ENCODE assay signal across 17 cellular contexts in the genomic region with DNA sequence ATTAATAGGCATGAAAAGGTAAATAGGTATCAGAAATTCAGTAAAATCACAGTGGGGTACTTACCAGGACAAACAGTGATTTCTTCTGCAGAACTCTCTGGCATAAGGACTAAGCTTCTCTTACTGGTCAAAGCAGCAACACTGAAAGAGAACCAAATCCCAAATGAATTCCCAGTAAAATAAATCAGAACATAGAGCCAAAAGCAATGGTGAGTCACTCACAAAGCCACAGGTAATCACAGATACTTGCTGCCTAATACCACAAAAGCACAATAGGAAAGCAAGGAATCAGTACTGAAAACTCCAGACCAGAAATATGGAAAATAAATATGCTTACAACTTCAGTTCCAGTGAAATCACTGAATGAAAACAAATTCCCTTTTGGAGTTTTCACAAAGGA. TPM values are rescaled to one million over a fixed set of nuclear protein-coding genes. Genes with fewer than 3 reads are reported as not detected.
DNase-seq lines count a peak whose midpoint lies in the region; ATAC-seq, FAIRE-seq and TF ChIP-seq lines count a peak whose summit lies in the region.
"Had no signal": no experiment of that assay in that cellular context is flagged by ENCODE, and none has a peak within 500 bp of the region (broad histone marks: within the 10 kb centered on the region; RNA-seq: fewer than 3 reads in every experiment).

No MANE protein-coding gene starts in this region.

- H3K9me3 Mint-ChIP-seq in GM23338: no peaks in the 10 kb centered on the region
- H3K9me3 Mint-ChIP-seq: CD8-positive, alpha-beta memory T cell had no signal

- no peaks in the 10 kb centered on the region for H3K4me1 Mint-ChIP-seq in GM23338

- no peaks in the 10 kb centered on the region for H3K27me3 Mint-ChIP-seq in GM23338 (ENCODE audit: insufficient read depth, low read depth, poor library complexity)
- H3K27me3 Mint-ChIP-seq: CD8-positive, alpha-beta memory T cell had no signal

- H3K4me3 Mint-ChIP-seq in GM23338: no peak overlapping the region
- H3K4me3 Mint-ChIP-seq: CD8-positive, alpha-beta memory T cell had no signal

- H3K4me3 ChIP-seq in GM23338 (no peak overlapping the region), choroid plexus epithelial cell (ENCODE audit: low read depth, low read length) (no peak overlapping the region), transverse colon (no peak overlapping the region)
- H3K4me3 ChIP-seq: coronary artery, left ventricle myocardium inferior, testis had no signal

- H4K20me1 ChIP-seq in GM23338 (replicated peaks; ENCODE audit: insufficient read depth): no peaks in the 10 kb centered on the region; the same call in 1 of the 2 replicates

- peak overlapping the region; percentile 48; the same call in 1 of the 2 replicates for H3K27ac ChIP-seq in GM23338 (ENCODE audit: low read depth)
- H3K27ac ChIP-seq in transverse colon: no peak overlapping the region
- H3K27ac ChIP-seq: coronary artery, left ventricle myocardium inferior, testis had no signal

- no peak overlapping the region for H3K4me2 ChIP-seq in GM23338

- H3K27me3 ChIP-seq in GM23338 (ENCODE audit: insufficient read depth) (no peaks in the 10 kb centered on the region), transverse colon (no peaks in the 10 kb centered on the region)
- H3K27me3 ChIP-seq: testis had no signal

- no peak for FAIRE-seq in D721Med (lab: Jason Lieb, UNC)

- H3F3A ChIP-seq in GM23338 (replicated peaks; ENCODE audit: low read depth): no peaks in the 10 kb centered on the region

- no peak for TF ChIP-seq CTCF in GM23338 (conservative IDR thresholded peaks at IDR 0.05; ENCODE audit: low read depth in 2 of 2)
- TF ChIP-seq CTCF in choroid plexus epithelial cell (conservative IDR thresholded peaks at IDR 0.05; ENCODE audit: low read depth, low read length): no peak
- no peak for TF ChIP-seq CTCF in transverse colon (IDR thresholded peaks at IDR 0.05)
- no peak for TF ChIP-seq CTCF in D721Med (IDR thresholded peaks at IDR 0.05; ENCODE audit: insufficient read depth, missing control alignments)

- intact Hi-C loops in transverse colon (cut with DNase I; ENCODE audit: low total_unique reads): no loop called here

- ATAC-seq in GM23338: no peak
- no peak for ATAC-seq in HG03432 (IDR thresholded peaks at IDR 0.05; ENCODE audit: unreplicated experiment)

- H2AFZ ChIP-seq in GM23338: no peak overlapping the region

- H3K9me3 ChIP-seq in transverse colon: no peaks in the 10 kb centered on the region
- H3K9me3 ChIP-seq: left ventricle myocardium inferior, testis had no signal

- H3K27ac Mint-ChIP-seq in GM23338: no peak overlapping the region

- TF ChIP-seq POLR2A in transverse colon (IDR thresholded peaks at IDR 0.05): no peak

- in situ Hi-C loops in transverse colon (cut with MboI; ENCODE audit: low pct_ligation_motif_present in 1 of 4, low pct_unique_long_range_greater_than_20kb in 1 of 4, low sequenced_read_pairs in 3 of 4): loop anchor here in 2 of 4 donors (25.0 kb wide), 1 partner anchor 294 kb away; no protein-coding TSS in a partner anchor

- peaks cover 7% of the 10 kb centered on the region for H3K79me2 ChIP-seq in GM23338 (replicated peaks; ENCODE audit: insufficient read depth)

- peaks cover 27% of the 10 kb centered on the region for H3K36me3 Mint-ChIP-seq in GM23338 (ENCODE audit: low read depth)

- peaks cover 8% of the 10 kb centered on the region; the same call in 1 of the 2 replicates for H3K36me3 ChIP-seq in GM23338 (ENCODE audit: insufficient read depth)
- H3K36me3 ChIP-seq in transverse colon: peaks cover 0 to 33% (median 10%) of the 10 kb centered on the region in 4 donors

- no peak for TF ChIP-seq EP300 in transverse colon (IDR thresholded peaks at IDR 0.05; ENCODE audit: low read depth)

- no peaks in the 10 kb centered on the region for H3K9me2 ChIP-seq in GM23338 (ENCODE audit: insufficient read depth)

- DNase-seq in GM23338 (ENCODE audit: low spot score): no peak
- DNase-seq in NCI-H69 (lab: John Stamatoyannopoulos, UW): peak; percentile 86
- DNase-seq in choroid plexus epithelial cell (ENCODE audit: low read depth): peak; percentile 37
- peak; percentile 43 for DNase-seq in renal cortical epithelial cell (ENCODE audit: low read depth)
- no peak for DNase-seq in transverse colon
- no peak for DNase-seq in D721Med (ENCODE audit: insufficient read length, low spot score)
- DNase-seq: anterior cingulate cortex; CD8-positive, alpha-beta memory T cell; DND-41; Karpas-422; left ventricle myocardium inferior; NCI-H526 treated with DMSO at 0.1 percent for 48 hours; SHP77 treated with DMSO at 0.1 percent for 48 hours; testis had no signal

- H3K4me1 ChIP-seq in GM23338 (ENCODE audit: insufficient read depth) (no peaks in the 10 kb centered on the region), transverse colon (no peaks in the 10 kb centered on the region)
- H3K4me1 ChIP-seq: testis had no signal

TF ChIP-seq in GM23338, 12 proteins besides CTCF, POLR2A, EP300 and RAD21 (continues in another document):
- TF ChIP-seq, protein P1, sequence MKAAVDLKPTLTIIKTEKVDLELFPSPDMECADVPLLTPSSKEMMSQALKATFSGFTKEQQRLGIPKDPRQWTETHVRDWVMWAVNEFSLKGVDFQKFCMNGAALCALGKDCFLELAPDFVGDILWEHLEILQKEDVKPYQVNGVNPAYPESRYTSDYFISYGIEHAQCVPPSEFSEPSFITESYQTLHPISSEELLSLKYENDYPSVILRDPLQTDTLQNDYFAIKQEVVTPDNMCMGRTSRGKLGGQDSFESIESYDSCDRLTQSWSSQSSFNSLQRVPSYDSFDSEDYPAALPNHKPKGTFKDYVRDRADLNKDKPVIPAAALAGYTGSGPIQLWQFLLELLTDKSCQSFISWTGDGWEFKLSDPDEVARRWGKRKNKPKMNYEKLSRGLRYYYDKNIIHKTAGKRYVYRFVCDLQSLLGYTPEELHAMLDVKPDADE (IDR thresholded peaks at IDR 0.05): no peak
- TF ChIP-seq ZNF114 (CRISPR knock-in tag; IDR thresholded peaks at IDR 0.05) (no peak), JUNB (IDR thresholded peaks at IDR 0.05; ENCODE audit: unreplicated experiment) (no peak), CREB1 (CRISPR knock-in tag; IDR thresholded peaks at IDR 0.05; ENCODE audit: low read depth) (no peak), EZH2 (IDR thresholded peaks at IDR 0.05; ENCODE audit: low read depth, unreplicated experiment) (no peak), POLR2AphosphoS5 (IDR thresholded peaks at IDR 0.05; ENCODE audit: low read depth) (no peak), STAT1 (IDR thresholded peaks at IDR 0.05; ENCODE audit: unreplicated experiment) (no peak)

RNA-seq across cellular contexts. Expression of a gene that starts 50.7 kb away (rescaled TPM):
- 28.1 and 40.1 TPM in 2 replicates for total RNA-seq in GM23338 (2014; rRNA removed; shearing (Covaris generic))
- polyA plus RNA-seq in GM23338 (2016; fragmentation: Nextera tagmentation; extraction: Ambion mirVana): 33.7 and 36.4 TPM in 2 replicates
- 35.1 and 43.4 TPM in 2 replicates for total RNA-seq in renal cortical epithelial cell
- total RNA-seq in transverse colon: 100 to 1,000 TPM in 1 of 4 donors, 10 to 100 TPM in 3; 25.1 to 213 (median 34.6) TPM

RNA-seq across cellular contexts. Expression of a gene that starts 56.7 kb away (rescaled TPM):
- total RNA-seq in GM23338 (2014; rRNA removed; shearing (Covaris generic)): not detected in 2 replicates
- not detected in 2 replicates for polyA plus RNA-seq in GM23338 (2016; fragmentation: Nextera tagmentation; extraction: Ambion mirVana)
- total RNA-seq in renal cortical epithelial cell (0.05 and 0.17 TPM in 2 replicates), transverse colon (1 to 10 TPM; 2.6 to 6.0 (median 4.7) TPM)
- total RNA-seq: HT-29 had no signal
- polyA plus RNA-seq: CD8-positive, alpha-beta memory T cell had no signal

Comparison
In these comparisons a context has a peak if more than half of its experiments do, and no peak if none do; other contexts are left out.
1. DNase-seq: peak in NCI-H69 (single experiment), choroid plexus epithelial cell (single experiment) and renal cortical epithelial cell (single experiment); none in GM23338 (single experiment), transverse colon (single experiment) and D721Med (single experiment).